In genomic region chr19:15212682-15213081, GRCh38 we compare ENCODE assay signal across 23 cellular contexts. TPM values are rescaled to one million over a fixed set of nuclear protein-coding genes. Genes with fewer than 3 reads are reported as not detected.
"Had no signal": no experiment of that assay in that cellular context is flagged by ENCODE, and none has a peak within 500 bp of the region (broad histone marks: within the 10 kb centered on the region; RNA-seq: fewer than 3 reads in every experiment).

No MANE protein-coding gene starts in this region.

- ATAC-seq: activated T-cell treated with anti-CD3 and anti-CD28 coated beads, Interleukin-2, amount 50 U/mL, for 4 hours had no signal

- H3K4me3 ChIP-seq: PC-9, SK-N-MC had no signal

- H3K4me2 ChIP-seq: PC-9 had no signal

- H3K27ac ChIP-seq: PC-9, SK-N-MC, VCaP had no signal

- H2AFZ ChIP-seq: PC-9 had no signal

- DNase-seq: activated CD4-positive, alpha-beta memory T cell treated with anti-CD3 and anti-CD28 coated beads for 36 hours; activated CD4-positive, alpha-beta T cell treated with anti-CD3 and anti-CD28 coated beads, Interleukin-2, amount 10 ng/mL, durations not matched to agents 7 days and 5 days; activated CD4-positive, CD25-positive, alpha-beta regulatory T cell; activated CD8-positive, alpha-beta memory T cell treated with anti-CD3 and anti-CD28 coated beads for 24 hours; activated effector memory CD4-positive, alpha-beta T cell treated with anti-CD3 and anti-CD28 coated beads, Interleukin-2, amount 50 U/mL, for 16 hours; activated naive CD4-positive, alpha-beta T cell treated with anti-CD3 and anti-CD28 coated beads for 36 hours; activated T-cell treated with anti-CD3 and anti-CD28 coated beads, Interleukin-2, amount 50 U/mL, for 4 hours; amygdala; IMR-90; KG1; NCI-H1048; NCI-H146; NCI-H187 treated with DMSO at 0.1 percent for 48 hours; NCI-H2081 treated with DMSO at 0.1 percent for 48 hours; NCI-H446; NCI-H524; PC-9; T-helper 1 cell had no signal

RNA-seq across cellular contexts. Expression of gene NOTCH3, which starts 11.9 kb away (rescaled TPM):
- total RNA-seq: activated CD4-positive, alpha-beta memory T cell treated with anti-CD3 and anti-CD28 coated beads for 36 hours; activated CD4-positive, alpha-beta T cell treated with anti-CD3 and anti-CD28 coated beads, Interleukin-2, amount 10 ng/mL, durations not matched to agents 7 days and 5 days; activated naive CD4-positive, alpha-beta T cell treated with anti-CD3 and anti-CD28 coated beads for 36 hours; T-helper 2 cell treated with Interferon-gamma antibody and Interleukin-4, amounts not matched to agents 100 ng/mL and 5 ng/mL, for 36 hours had no signal

RNA-seq across cellular contexts. Expression of gene EPHX3, which starts 19.6 kb away (rescaled TPM):
- total RNA-seq: activated CD4-positive, alpha-beta memory T cell treated with anti-CD3 and anti-CD28 coated beads for 36 hours; activated naive CD4-positive, alpha-beta T cell treated with anti-CD3 and anti-CD28 coated beads for 36 hours; LHCN-M2; M059J had no signal
